10 cellular contexts compared by ENCODE assay signal in the genomic region with DNA sequence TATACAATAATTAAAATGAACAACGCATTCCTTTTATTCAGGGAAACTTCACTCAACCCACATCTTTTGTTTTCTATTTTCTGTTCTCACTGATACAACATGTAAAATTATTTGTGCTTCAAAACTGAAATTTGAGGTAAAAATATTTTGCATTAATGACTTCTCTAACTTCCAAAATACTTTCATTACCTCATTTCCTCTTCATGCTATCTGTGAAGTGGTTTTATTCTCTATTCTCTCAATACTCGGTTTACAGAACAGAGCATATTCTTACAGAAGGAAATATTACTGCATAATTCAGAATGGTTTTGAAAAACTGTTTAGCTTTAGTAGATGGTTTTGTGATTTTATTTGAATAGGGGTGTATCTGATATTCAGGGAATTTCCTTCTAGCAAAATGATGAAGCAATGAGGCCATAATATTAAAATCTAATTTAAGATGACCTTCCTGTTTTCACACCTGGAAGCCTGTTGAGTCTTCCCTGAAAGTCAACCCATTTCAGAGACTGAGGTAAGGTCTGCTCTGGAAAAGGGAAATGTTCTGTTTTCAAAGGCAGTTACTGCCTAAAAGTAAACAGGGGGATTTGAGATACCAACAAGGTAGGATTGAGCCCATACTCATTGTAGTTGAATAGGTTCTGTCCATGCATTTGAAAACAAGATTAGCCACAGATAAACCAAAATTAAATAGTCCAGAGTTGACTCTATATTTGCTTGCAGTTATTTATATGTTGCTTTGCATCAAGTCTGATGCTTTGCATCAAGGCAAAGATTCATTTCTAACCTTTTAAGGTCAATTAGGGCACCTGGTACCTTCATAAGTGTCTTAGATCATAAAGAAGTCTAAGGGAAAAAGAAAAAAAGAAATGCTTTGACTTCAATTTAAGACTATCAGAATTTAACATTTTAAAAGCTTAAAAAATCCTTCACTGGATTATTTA. TPM values are rescaled to one million over a fixed set of nuclear protein-coding genes. Genes with fewer than 3 reads are reported as not detected.
DNase-seq lines count a peak whose midpoint lies in the region; ATAC-seq and TF ChIP-seq lines count a peak whose summit lies in the region.
"Had no signal": no experiment of that assay in that cellular context is flagged by ENCODE, and none has a peak within 500 bp of the region (broad histone marks: within the 10 kb centered on the region; RNA-seq: fewer than 3 reads in every experiment).

No MANE protein-coding gene starts in this region.

- intact Hi-C loops in uterus (cut with DNase I; ENCODE audit: low total_unique reads) = no loop called here

- peaks cover 1% of the 10 kb centered on the region for H3K9me3 Mint-ChIP-seq in activated naive CD8-positive, alpha-beta T cell treated with anti-CD3 and anti-CD28 coated beads for 36 hours

- ATAC-seq in GM18499 (IDR thresholded peaks at IDR 0.05; ENCODE audit: insufficient read depth, unreplicated experiment) (peak; percentile 59), GM19455 (IDR thresholded peaks at IDR 0.05; ENCODE audit: unreplicated experiment) (peak; percentile 55), HG03039 (IDR thresholded peaks at IDR 0.05; ENCODE audit: unreplicated experiment) (peak; percentile 52), GM19467 (IDR thresholded peaks at IDR 0.05; ENCODE audit: unreplicated experiment) (no peak), HG03571 (IDR thresholded peaks at IDR 0.05; ENCODE audit: unreplicated experiment) (no peak)

- peaks cover 12% of the 10 kb centered on the region for H3K36me3 Mint-ChIP-seq in activated naive CD8-positive, alpha-beta T cell treated with anti-CD3 and anti-CD28 coated beads for 36 hours

- no peak overlapping the region for H3K4me3 ChIP-seq in uterus

- TF ChIP-seq POLR2A in uterus (IDR thresholded peaks at IDR 0.05) = no peak

- H3K9me3 ChIP-seq in uterus = no peaks in the 10 kb centered on the region

- peak overlapping the region; percentile 66 for H3K27ac Mint-ChIP-seq in activated naive CD8-positive, alpha-beta T cell treated with anti-CD3 and anti-CD28 coated beads for 36 hours
- H3K27ac Mint-ChIP-seq: progenitor cell of endocrine pancreas had no signal

- DNase-seq in activated naive CD8-positive, alpha-beta T cell treated with anti-CD3 and anti-CD28 coated beads for 36 hours = no peak
- DNase-seq in uterus = no peak
- DNase-seq in EL = no peak
- DNase-seq: GDM1 had no signal

- H3K4me1 ChIP-seq in uterus = no peaks in the 10 kb centered on the region

- TF ChIP-seq CTCF in uterus (IDR thresholded peaks at IDR 0.05) = no peak

- no peaks in the 10 kb centered on the region for H3K36me3 ChIP-seq in uterus

- no peak overlapping the region for H3K27ac ChIP-seq in uterus

- H3K4me1 Mint-ChIP-seq in activated naive CD8-positive, alpha-beta T cell treated with anti-CD3 and anti-CD28 coated beads for 36 hours = peaks cover 51% of the 10 kb centered on the region

- no peaks in the 10 kb centered on the region for H3K27me3 ChIP-seq in uterus

- peak overlapping the region; percentile 32 for H3K4me3 Mint-ChIP-seq in activated naive CD8-positive, alpha-beta T cell treated with anti-CD3 and anti-CD28 coated beads for 36 hours

- no peaks in the 10 kb centered on the region for H3K27me3 Mint-ChIP-seq in activated naive CD8-positive, alpha-beta T cell treated with anti-CD3 and anti-CD28 coated beads for 36 hours
- H3K27me3 Mint-ChIP-seq: progenitor cell of endocrine pancreas had no signal

RNA-seq across cellular contexts. Expression of gene PEX13, which starts 50.8 kb away (rescaled TPM):
- 10 to 100 TPM; 18.5 to 20.0 TPM for total RNA-seq in activated naive CD8-positive, alpha-beta T cell treated with anti-CD3 and anti-CD28 coated beads for 36 hours
- 10 to 100 TPM; 21.6 to 72.2 (median 48.6) TPM for total RNA-seq in uterus

RNA-seq across cellular contexts. Expression of gene PUS10, which starts 51.3 kb away (rescaled TPM):
- total RNA-seq in activated naive CD8-positive, alpha-beta T cell treated with anti-CD3 and anti-CD28 coated beads for 36 hours = 1 to 10 TPM; 9.5 to 9.7 TPM
- 10 to 100 TPM in 1 of 4 donors, 1 to 10 TPM in 3; 1.8 to 16.5 (median 8.6) TPM for total RNA-seq in uterus

Comparison
In these comparisons a context has a peak if more than half of its experiments do, and no peak if none do; other contexts are left out.
1. ATAC-seq: peak in GM18499 (single experiment), GM19455 (single experiment) and HG03039 (single experiment); none in GM19467 (single experiment) and HG03571 (single experiment).